In genomic region chrX:11750051-11750450, GRCh38 we compare ENCODE assay signal across 16 cellular contexts. TPM values are rescaled to one million over a fixed set of nuclear protein-coding genes. Genes with fewer than 3 reads are reported as not detected.
A peak's percentile ranks its signal among the peaks of the same experiment; 100 is the strongest.
DNase-seq lines count a peak whose midpoint lies in the region; ATAC-seq, FAIRE-seq and TF ChIP-seq lines count a peak whose summit lies in the region.
"Had no signal": no experiment of that assay in that cellular context is flagged by ENCODE, and none has a peak within 500 bp of the region (broad histone marks: within the 10 kb centered on the region; RNA-seq: fewer than 3 reads in every experiment).

No MANE protein-coding gene starts in this region.

- peaks cover 3% of the 10 kb centered on the region for H3K36me3 ChIP-seq in OCI-LY3 (replicated peaks; ENCODE audit: low read depth, low read length)
- no peaks in the 10 kb centered on the region for H3K36me3 ChIP-seq in endothelial cell of umbilical vein (ENCODE audit: control insufficient read depth in 2 of 2, extremely low read depth in 1 of 2, insufficient read depth in 2 of 2, low read length in 2 of 2)
- H3K36me3 ChIP-seq in tibial artery = no peaks in the 10 kb centered on the region
- H3K36me3 ChIP-seq: BLaER1 had no signal

- no peak overlapping the region for H3K9ac ChIP-seq in OCI-LY3 (ENCODE audit: low read length)
- no peak overlapping the region for H3K9ac ChIP-seq in endothelial cell of umbilical vein (replicated peaks; ENCODE audit: extremely low read depth, insufficient read depth, low read length)
- H3K9ac ChIP-seq: BLaER1 had no signal

- H3K9me3 ChIP-seq in OCI-LY3 (ENCODE audit: insufficient read depth, low read length) = no peaks in the 10 kb centered on the region
- no peaks in the 10 kb centered on the region for H3K9me3 ChIP-seq in endothelial cell of umbilical vein (replicated peaks; ENCODE audit: control insufficient read depth, insufficient read depth, low read length)
- no peaks in the 10 kb centered on the region for H3K9me3 ChIP-seq in tibial artery
- H3K9me3 ChIP-seq: BLaER1 had no signal

- peak; percentile 5 for FAIRE-seq in GM12892 (lab: Jason Lieb, UNC)
- FAIRE-seq in endothelial cell of umbilical vein (lab: Jason Lieb, UNC) = peak; percentile 44
- FAIRE-seq: H54, RCC 7860 had no signal

- dilution Hi-C loops in endothelial cell of umbilical vein (cut with MboI; ENCODE audit: extremely low pct_ligation_motif_present, low sequenced_read_pairs) = no loop called here

- no peak overlapping the region for H2AFZ ChIP-seq in OCI-LY3 (ENCODE audit: low read depth, low read length)
- no peak overlapping the region for H2AFZ ChIP-seq in endothelial cell of umbilical vein (ENCODE audit: low read depth, low read length)

- H3K4me1 ChIP-seq in OCI-LY3 (ENCODE audit: low read length) (peaks cover 55% of the 10 kb centered on the region), endothelial cell of umbilical vein (ENCODE audit: control insufficient read depth, extremely low read depth, insufficient read depth, low read length) (no peaks in the 10 kb centered on the region), tibial artery (no peaks in the 10 kb centered on the region)
- H3K4me1 ChIP-seq: BLaER1 had no signal

- no peak for ATAC-seq in omental fat pad (ENCODE audit: low FRiP score)

- no peaks in the 10 kb centered on the region for H3K9me1 ChIP-seq in endothelial cell of umbilical vein (replicated peaks; ENCODE audit: control insufficient read depth, extremely low read depth, insufficient read depth, low read length)

- H3K27me3 ChIP-seq in OCI-LY3 (ENCODE audit: low read depth, low read length) = no peaks in the 10 kb centered on the region
- H3K27me3 ChIP-seq in endothelial cell of umbilical vein (ENCODE audit: control insufficient read depth in 2 of 2, insufficient read depth in 2 of 2, low read length in 2 of 2) = peaks cover 4 to 11% of the 10 kb centered on the region in 2 experiments
- no peaks in the 10 kb centered on the region for H3K27me3 ChIP-seq in tibial artery

- no peak overlapping the region for H3K4me2 ChIP-seq in OCI-LY3 (ENCODE audit: low read length)
- no peak overlapping the region for H3K4me2 ChIP-seq in endothelial cell of umbilical vein (ENCODE audit: insufficient read depth, low read length)
- H3K4me2 ChIP-seq: BLaER1 had no signal

- H4K20me1 ChIP-seq in OCI-LY3 (ENCODE audit: insufficient read depth, low read length) = no peaks in the 10 kb centered on the region
- H4K20me1 ChIP-seq in endothelial cell of umbilical vein (replicated peaks; ENCODE audit: control insufficient read depth, extremely low read depth, insufficient read depth, low read length) = no peaks in the 10 kb centered on the region

- intact Hi-C loops in endothelial cell of umbilical vein (cut with micrococcal nuclease) = no loop called here
- intact Hi-C loops in tibial artery (cut with DNase I; ENCODE audit: low total_unique reads) = no loop called here

- POLR2A ChIA-PET in endothelial cell of umbilical vein (lab: Charles Lee) = no interaction called here

- peak overlapping the region; percentile 79 for H3K27ac ChIP-seq in OCI-LY3 (ENCODE audit: low read length)
- no peak overlapping the region for H3K27ac ChIP-seq in endothelial cell of umbilical vein (ENCODE audit: insufficient read depth, low read depth, low read length)
- H3K27ac ChIP-seq in tibial artery = no peak overlapping the region
- H3K27ac ChIP-seq: BLaER1 had no signal

- BruUV-seq in endothelial cell of umbilical vein (replicated peaks; lab: Mats Ljungman, UMichigan) = no TSS peak

- H3K79me2 ChIP-seq in OCI-LY3 (ENCODE audit: low read length) (no peaks in the 10 kb centered on the region), endothelial cell of umbilical vein (ENCODE audit: control insufficient read depth, insufficient read depth, low read length) (no peaks in the 10 kb centered on the region)

- no peak overlapping the region for H3K4me3 ChIP-seq in OCI-LY3 (ENCODE audit: low read length)
- no peak overlapping the region for H3K4me3 ChIP-seq in endothelial cell of umbilical vein (replicated peaks in 1 of 3; ENCODE audit: insufficient read depth in 1 of 3, low read depth in 1 of 3, low read length in 3 of 3)
- H3K4me3 ChIP-seq in tibial artery = no peak overlapping the region
- H3K4me3 ChIP-seq: BLaER1 had no signal

- TF ChIP-seq CTCF in OCI-LY3 (IDR thresholded peaks at IDR 0.05; ENCODE audit: low read depth, low read length) (no peak), endothelial cell of umbilical vein (IDR thresholded peaks at IDR 0.05; ENCODE audit: extremely low read depth in 1 of 2, insufficient read depth in 1 of 2, low read depth in 1 of 2, low read length in 2 of 2) (no peak), tibial artery (IDR thresholded peaks at IDR 0.05) (no peak), omental fat pad (IDR thresholded peaks at IDR 0.05) (no peak)

- CTCF ChIA-PET in endothelial cell of umbilical vein (lab: Charles Lee) = no interaction called here

- DNase-seq in GM12892 (ENCODE audit: insufficient read length) = no peak
- DNase-seq in endothelial cell of umbilical vein (ENCODE audit: low read depth, low spot score) = no peak
- DNase-seq in renal cortical epithelial cell (ENCODE audit: low read depth) = peak; percentile 29
- DNase-seq in NCI-H2029 treated with DMSO at 0.1 percent for 48 hours (lab: John Stamatoyannopoulos, UW) = no peak
- no peak for DNase-seq in tibial artery
- DNase-seq in omental fat pad (ENCODE audit: low spot score) = no peak
- DNase-seq: DMS 273 treated with DMSO at 0.1 percent for 48 hours, KG1, NCI-H1417, NCI-H1930, NCI-H524 treated with DMSO at 0.1 percent for 48 hours, SHP77 had no signal

- TF ChIP-seq POLR2A in GM12892 (IDR thresholded peaks at IDR 0.05; ENCODE audit: low read depth, low read length) (no peak), endothelial cell of umbilical vein (IDR thresholded peaks at IDR 0.05; ENCODE audit: low read depth, low read length) (no peak)

TF ChIP-seq in endothelial cell of umbilical vein, 7 proteins besides CTCF, POLR2A, EP300 and RAD21:
- TF ChIP-seq EZH2 (IDR thresholded peaks at IDR 0.05; ENCODE audit: borderline replicate concordance, low read depth, low read length, severe bottlenecking) = no peak
- no peak for TF ChIP-seq GATA2 (IDR thresholded peaks at IDR 0.05; ENCODE audit: insufficient read depth, insufficient read length, low read depth, low read length)
- no peak for TF ChIP-seq FOS (IDR thresholded peaks at IDR 0.05; ENCODE audit: borderline replicate concordance, insufficient read depth, low read length)
- TF ChIP-seq JUN (IDR thresholded peaks at IDR 0.05; ENCODE audit: borderline replicate concordance, insufficient read depth, insufficient read length, low read depth) = no peak
- TF ChIP-seq POLR2AphosphoS5 (IDR thresholded peaks at IDR 0.05; ENCODE audit: insufficient read depth, low read depth, low read length) = no peak
- TF ChIP-seq MAX (IDR thresholded peaks at IDR 0.05; ENCODE audit: insufficient read depth, insufficient read length) = no peak
- no peak for TF ChIP-seq MYC (IDR thresholded peaks at IDR 0.05; ENCODE audit: low read depth, low read length)

RNA-seq across cellular contexts. Expression of gene MSL3, which starts 8.0 kb away (rescaled TPM):
- 50.7 TPM for polyA plus RNA-seq in GM12892 (2012; ENCODE audit: missing spikeins)
- total RNA-seq in endothelial cell of umbilical vein = 52.6 and 54.2 TPM in 2 replicates
- 49.6 and 58.7 TPM in 2 replicates for polyA plus RNA-seq in endothelial cell of umbilical vein
- polyA plus RNA-seq in endothelial cell of umbilical vein (2011; cell fraction: cytosol; rRNA removed) = 37.8 and 38.8 TPM in 2 replicates
- 198 and 242 TPM in 2 replicates for polyA plus RNA-seq in endothelial cell of umbilical vein (2011; cell fraction: nucleus; rRNA removed)
- polyA plus RNA-seq in endothelial cell of umbilical vein (2012) = 56.6 and 67.1 TPM in 2 replicates
- polyA minus RNA-seq in endothelial cell of umbilical vein = 59.1 and 69.8 TPM in 2 replicates
- 21.1 TPM for polyA minus RNA-seq in endothelial cell of umbilical vein (2011; cell fraction: cytosol; rRNA and poly(A)+ RNA removed)
- polyA minus RNA-seq in endothelial cell of umbilical vein (2011; cell fraction: nucleus; rRNA and poly(A)+ RNA removed) = 87.1 and 105 TPM in 2 replicates
- total RNA-seq in renal cortical epithelial cell = 26.0 and 28.3 TPM in 2 replicates
- 10 to 100 TPM; 17.0 to 36.0 (median 31.2) TPM for total RNA-seq in omental fat pad
